Comparison of ENCODE assay signal across 1 cellular context in genomic region chr20:37397076-37397953, GRCh38.
TF ChIP-seq lines count a peak whose summit lies in the region.

No MANE protein-coding gene starts in this region.

TF ChIP-seq in WTC11, 78 proteins besides CTCF, POLR2A, EP300 and RAD21 (continued from another document):
- TF ChIP-seq ZNF121 (CRISPR knock-in tag; IDR thresholded peaks at IDR 0.05) (no peak), ATF6 (CRISPR knock-in tag; IDR thresholded peaks at IDR 0.05) (no peak), USF1 (CRISPR knock-in tag; IDR thresholded peaks at IDR 0.05) (no peak), AFF4 (CRISPR knock-in tag; IDR thresholded peaks at IDR 0.05; ENCODE audit: borderline replicate concordance) (no peak)
TF ChIP-seq in WTC11: peak in this region for 10.
